8 cellular contexts compared by ENCODE assay signal in genomic region chr1:64038965-64039926, GRCh38.
DNase-seq lines count a peak whose midpoint lies in the region; ATAC-seq, FAIRE-seq and TF ChIP-seq lines count a peak whose summit lies in the region.

No MANE protein-coding gene starts in this region.

- no peak overlapping the region for H3K27ac ChIP-seq in upper lobe of right lung

- peak; percentile 38 for ATAC-seq in upper lobe of right lung

- peak; percentile 97 for FAIRE-seq in islet of Langerhans (lab: Jason Lieb, UNC)

- no peaks in the 10 kb centered on the region for H3K9me3 ChIP-seq in upper lobe of right lung

- H3K27ac Mint-ChIP-seq in brain, result peak overlapping the region in 3 of 5 experiments; percentile 14 to 80 (median 40)

- peaks cover 10% of the 10 kb centered on the region for H3K4me1 ChIP-seq in upper lobe of right lung

- no peaks in the 10 kb centered on the region for H3K27me3 ChIP-seq in upper lobe of right lung

- TF ChIP-seq CTCF in brain (conservative IDR thresholded peaks at IDR 0.05) (no peak), upper lobe of right lung (IDR thresholded peaks at IDR 0.05) (no peak)

- peaks cover 50% of the 10 kb centered on the region for H3K4me1 Mint-ChIP-seq in brain

- peak; percentile 12 for DNase-seq in NCI-H2107 treated with DMSO at 0.1 percent for 48 hours (lab: John Stamatoyannopoulos, UW; ENCODE audit: unreplicated experiment)
- no peak for DNase-seq in NCI-H2107 (lab: John Stamatoyannopoulos, UW)
- no peak for DNase-seq in upper lobe of right lung
- no peak for DNase-seq in ecto neural progenitor cell (ENCODE audit: low spot score)
- no peak for DNase-seq in HuH-7 (ENCODE audit: low spot score)
- DNase-seq in activated gamma-delta T cell (lab: John Stamatoyannopoulos, UW), result no peak

- intact Hi-C loops in upper lobe of right lung (cut with DNase I), result no loop called here

- no peaks in the 10 kb centered on the region for H3K36me3 Mint-ChIP-seq in brain

- H3K36me3 ChIP-seq in upper lobe of right lung, result no peaks in the 10 kb centered on the region

- no peaks in the 10 kb centered on the region for H3K27me3 Mint-ChIP-seq in brain

- H3K4me3 ChIP-seq in upper lobe of right lung, result no peak overlapping the region

- H3K4me3 Mint-ChIP-seq in brain, result no peak overlapping the region

- H3K9me3 Mint-ChIP-seq in brain, result no peaks in the 10 kb centered on the region
